In genomic region chr19:55777528-55777927, GRCh38 we compare ENCODE assay signal across 13 cellular contexts. TPM values are rescaled to one million over a fixed set of nuclear protein-coding genes. Genes with fewer than 3 reads are reported as not detected.
DNase-seq lines count a peak whose midpoint lies in the region; ATAC-seq and TF ChIP-seq lines count a peak whose summit lies in the region.
"Had no signal": no experiment of that assay in that cellular context is flagged by ENCODE, and none has a peak within 500 bp of the region (broad histone marks: within the 10 kb centered on the region; RNA-seq: fewer than 3 reads in every experiment).

No MANE protein-coding gene starts in this region.

- peak in 1 of 3 experiments; percentile 14 for TF ChIP-seq CTCF in testis (IDR thresholded peaks at IDR 0.05)

- peak; percentile 21 for DNase-seq in activated naive CD4-positive, alpha-beta T cell treated with anti-CD3 and anti-CD28 coated beads, Interleukin-2, amount 10 ng/mL, durations not matched to agents 7 days and 5 days
- no peak for DNase-seq in activated naive CD4-positive, alpha-beta T cell treated with anti-CD3 and anti-CD28 coated beads, Interleukin-2, amount 50 U/mL, for 16 hours
- peak; percentile 47 for DNase-seq in RPMI8226
- DNase-seq in testis, result peak; percentile 61
- DNase-seq in effector memory CD4-positive, alpha-beta T cell, result no peak
- DNase-seq in cerebellar nuclear complex (lab: John Stamatoyannopoulos, UW), result no peak
- DNase-seq: activated naive CD8-positive, alpha-beta T cell treated with anti-CD3 and anti-CD28 coated beads, Interleukin-2, amount 10 ng/mL, durations not matched to agents 7 days and 5 days; T-helper 17 cell had no signal

- CTCF ChIA-PET in activated naive CD4-positive, alpha-beta T cell treated with anti-CD3 and anti-CD28 coated beads, Interleukin-2, amount 10 ng/mL, durations not matched to agents 7 days and 5 days (lab: Charles Lee), result no interaction called here

- ATAC-seq in GM19324 (IDR thresholded peaks at IDR 0.05; ENCODE audit: low FRiP score, unreplicated experiment), result no peak
- ATAC-seq: stimulated activated memory B cell treated with anti-CD40 and anti-IgM and Interleukin-4, amounts not matched to agents 10 μg/mL and 1 μg/mL and 100 μg/mL, for 72 hours; T-helper 17 cell had no signal

- no peaks in the 10 kb centered on the region for H3K9me3 ChIP-seq in testis
- H3K9me3 ChIP-seq in effector memory CD4-positive, alpha-beta T cell (ENCODE audit: control insufficient read depth, low read length), result no peaks in the 10 kb centered on the region

- H3K4me1 Mint-ChIP-seq in activated naive CD4-positive, alpha-beta T cell treated with anti-CD3 and anti-CD28 coated beads, Interleukin-2, amount 10 ng/mL, durations not matched to agents 7 days and 5 days, result no peaks in the 10 kb centered on the region
- H3K4me1 Mint-ChIP-seq: activated naive CD8-positive, alpha-beta T cell treated with anti-CD3 and anti-CD28 coated beads, Interleukin-2, amount 10 ng/mL, durations not matched to agents 7 days and 5 days; stimulated activated memory B cell treated with anti-CD40 and anti-IgM and Interleukin-4, amounts not matched to agents 10 μg/mL and 1 μg/mL and 100 μg/mL, for 72 hours; T-helper 17 cell had no signal

- TF ChIP-seq POLR2A in testis (IDR thresholded peaks at IDR 0.05), result no peak

- no peak overlapping the region for H3K27ac Mint-ChIP-seq in activated naive CD4-positive, alpha-beta T cell treated with anti-CD3 and anti-CD28 coated beads, Interleukin-2, amount 10 ng/mL, durations not matched to agents 7 days and 5 days
- H3K27ac Mint-ChIP-seq: activated naive CD8-positive, alpha-beta T cell treated with anti-CD3 and anti-CD28 coated beads, Interleukin-2, amount 10 ng/mL, durations not matched to agents 7 days and 5 days; stimulated activated memory B cell treated with anti-CD40 and anti-IgM and Interleukin-4, amounts not matched to agents 10 μg/mL and 1 μg/mL and 100 μg/mL, for 72 hours; T-helper 17 cell had no signal

- H3K27ac ChIP-seq in testis, result no peak overlapping the region
- no peak overlapping the region for H3K27ac ChIP-seq in effector memory CD4-positive, alpha-beta T cell (ENCODE audit: insufficient read depth, low read length, poor library complexity, severe bottlenecking)

- H3K36me3 ChIP-seq in testis (ENCODE audit: low read depth, missing control alignments), result no peaks in the 10 kb centered on the region
- no peaks in the 10 kb centered on the region for H3K36me3 ChIP-seq in effector memory CD4-positive, alpha-beta T cell (ENCODE audit: control insufficient read depth, insufficient read depth, low read length)

- no peaks in the 10 kb centered on the region for H3K9me3 Mint-ChIP-seq in activated naive CD4-positive, alpha-beta T cell treated with anti-CD3 and anti-CD28 coated beads, Interleukin-2, amount 10 ng/mL, durations not matched to agents 7 days and 5 days
- H3K9me3 Mint-ChIP-seq: activated naive CD8-positive, alpha-beta T cell treated with anti-CD3 and anti-CD28 coated beads, Interleukin-2, amount 10 ng/mL, durations not matched to agents 7 days and 5 days had no signal

- no peaks in the 10 kb centered on the region for H3K4me1 ChIP-seq in testis
- H3K4me1 ChIP-seq in effector memory CD4-positive, alpha-beta T cell (ENCODE audit: control insufficient read depth, insufficient read depth, low read length, poor library complexity, severe bottlenecking), result no peaks in the 10 kb centered on the region

- H3K4me3 ChIP-seq in testis, result no peak overlapping the region
- no peak overlapping the region for H3K4me3 ChIP-seq in effector memory CD4-positive, alpha-beta T cell (ENCODE audit: insufficient read depth, low read depth, low read length, poor library complexity, severe bottlenecking)

- H3K36me3 Mint-ChIP-seq in activated naive CD4-positive, alpha-beta T cell treated with anti-CD3 and anti-CD28 coated beads, Interleukin-2, amount 10 ng/mL, durations not matched to agents 7 days and 5 days, result no peaks in the 10 kb centered on the region
- H3K36me3 Mint-ChIP-seq: activated naive CD8-positive, alpha-beta T cell treated with anti-CD3 and anti-CD28 coated beads, Interleukin-2, amount 10 ng/mL, durations not matched to agents 7 days and 5 days; stimulated activated memory B cell treated with anti-CD40 and anti-IgM and Interleukin-4, amounts not matched to agents 10 μg/mL and 1 μg/mL and 100 μg/mL, for 72 hours had no signal

- no peak for TF ChIP-seq EP300 in Ishikawa (IDR thresholded peaks at IDR 0.05; ENCODE audit: borderline replicate concordance)

- H3K27me3 ChIP-seq in testis, result no peaks in the 10 kb centered on the region
- H3K27me3 ChIP-seq in effector memory CD4-positive, alpha-beta T cell (replicated peaks; ENCODE audit: control insufficient read depth, insufficient read depth, low read length, poor library complexity, severe bottlenecking), result no peaks in the 10 kb centered on the region

- H3K27me3 Mint-ChIP-seq in activated naive CD4-positive, alpha-beta T cell treated with anti-CD3 and anti-CD28 coated beads, Interleukin-2, amount 10 ng/mL, durations not matched to agents 7 days and 5 days, result peaks cover 7% of the 10 kb centered on the region
- H3K27me3 Mint-ChIP-seq: activated naive CD8-positive, alpha-beta T cell treated with anti-CD3 and anti-CD28 coated beads, Interleukin-2, amount 10 ng/mL, durations not matched to agents 7 days and 5 days had no signal

- no peak overlapping the region for H3K4me3 Mint-ChIP-seq in activated naive CD4-positive, alpha-beta T cell treated with anti-CD3 and anti-CD28 coated beads, Interleukin-2, amount 10 ng/mL, durations not matched to agents 7 days and 5 days
- H3K4me3 Mint-ChIP-seq: activated naive CD8-positive, alpha-beta T cell treated with anti-CD3 and anti-CD28 coated beads, Interleukin-2, amount 10 ng/mL, durations not matched to agents 7 days and 5 days; stimulated activated memory B cell treated with anti-CD40 and anti-IgM and Interleukin-4, amounts not matched to agents 10 μg/mL and 1 μg/mL and 100 μg/mL, for 72 hours; T-helper 17 cell had no signal

- TF ChIP-seq RAD21 in Ishikawa (IDR thresholded peaks at IDR 0.05; ENCODE audit: low read depth), result peak; percentile 44

- WGBS in testis, 2 donors, result 16 to 19% methylated on average over 6 to 7 of the region's 7 CpGs

- intact Hi-C loops in testis (cut with DNase I; ENCODE audit: low total_unique reads), result no loop called here

TF ChIP-seq in Ishikawa, 13 proteins besides CTCF, POLR2A, EP300 and RAD21:
- TF ChIP-seq TCF12 (IDR thresholded peaks at IDR 0.05; ENCODE audit: low read depth) (no peak), YY1 (IDR thresholded peaks at IDR 0.05; ENCODE audit: low read depth) (no peak), ZBTB7A (IDR thresholded peaks at IDR 0.05; ENCODE audit: low read depth) (no peak), USF1 (IDR thresholded peaks at IDR 0.05) (no peak), MAX (IDR thresholded peaks at IDR 0.05) (no peak), TAF1 (IDR thresholded peaks at IDR 0.05; ENCODE audit: low read depth) (no peak), CREB1 (IDR thresholded peaks at IDR 0.05; ENCODE audit: low read depth) (no peak), REST (IDR thresholded peaks at IDR 0.05; ENCODE audit: low read depth) (no peak), TEAD4 (IDR thresholded peaks at IDR 0.05) (no peak), EGR1 (IDR thresholded peaks at IDR 0.05) (no peak), CEBPB (IDR thresholded peaks at IDR 0.05) (no peak), FOXM1 (IDR thresholded peaks at IDR 0.05; ENCODE audit: borderline replicate concordance, low read depth) (no peak)

RNA-seq across cellular contexts. Expression of gene RFPL4AL1, which starts 8.6 kb away (rescaled TPM):
- not detected for total RNA-seq in testis
- polyA plus RNA-seq in testis (ENCODE audit: insufficient read depth, low read depth, low replicate concordance), result not detected
- total RNA-seq: activated naive CD8-positive, alpha-beta T cell treated with anti-CD3 and anti-CD28 coated beads, Interleukin-2, amount 10 ng/mL, durations not matched to agents 7 days and 5 days; fibroblast of lung; posterior vena cava; T-helper 17 cell had no signal
- polyA plus RNA-seq: fibroblast of lung had no signal

RNA-seq across cellular contexts. Expression of gene RFPL4A, which starts 18.6 kb away (rescaled TPM):
- 1 to 10 TPM in 1 of 2 donors, under 1 TPM in 1; 0.31 to 1.8 TPM for total RNA-seq in testis
- 2.5 TPM for polyA plus RNA-seq in testis (ENCODE audit: insufficient read depth, low read depth, low replicate concordance)
- total RNA-seq: activated naive CD8-positive, alpha-beta T cell treated with anti-CD3 and anti-CD28 coated beads, Interleukin-2, amount 10 ng/mL, durations not matched to agents 7 days and 5 days; fibroblast of lung; posterior vena cava; T-helper 17 cell had no signal
- polyA plus RNA-seq: fibroblast of lung had no signal

RNA-seq across cellular contexts. Expression of gene NLRP9, which starts 39.3 kb away (rescaled TPM):
- total RNA-seq in testis, result under 1 TPM; 0.39 to 0.68 TPM
- 0.11 TPM for polyA plus RNA-seq in testis (ENCODE audit: insufficient read depth, low read depth, low replicate concordance)
- total RNA-seq: activated naive CD8-positive, alpha-beta T cell treated with anti-CD3 and anti-CD28 coated beads, Interleukin-2, amount 10 ng/mL, durations not matched to agents 7 days and 5 days; fibroblast of lung; posterior vena cava; T-helper 17 cell had no signal
- polyA plus RNA-seq: fibroblast of lung had no signal

RNA-seq across cellular contexts. Expression of gene NLRP11, which starts 54.3 kb away (rescaled TPM):
- 1 to 10 TPM; 3.9 to 4.3 TPM for total RNA-seq in testis
- 2.3 TPM for polyA plus RNA-seq in testis (ENCODE audit: insufficient read depth, low read depth, low replicate concordance)
- total RNA-seq: activated naive CD8-positive, alpha-beta T cell treated with anti-CD3 and anti-CD28 coated beads, Interleukin-2, amount 10 ng/mL, durations not matched to agents 7 days and 5 days; posterior vena cava; T-helper 17 cell had no signal
- polyA plus RNA-seq: fibroblast of lung had no signal

RNA-seq across cellular contexts. Expression of gene NLRP4, which starts 58.8 kb away (rescaled TPM):
- 10 to 100 TPM; 15.4 to 17.2 TPM for total RNA-seq in testis
- 18.2 TPM for polyA plus RNA-seq in testis (ENCODE audit: insufficient read depth, low read depth, low replicate concordance)
- total RNA-seq: activated naive CD8-positive, alpha-beta T cell treated with anti-CD3 and anti-CD28 coated beads, Interleukin-2, amount 10 ng/mL, durations not matched to agents 7 days and 5 days; fibroblast of lung; posterior vena cava; T-helper 17 cell had no signal
- polyA plus RNA-seq: fibroblast of lung had no signal

Comparison
In these comparisons a context has a peak if more than half of its experiments do, and no peak if none do; other contexts are left out.
1. DNase-seq: peak in activated naive CD4-positive, alpha-beta T cell treated with anti-CD3 and anti-CD28 coated beads, Interleukin-2, amount 10 ng/mL, durations not matched to agents 7 days and 5 days (single experiment), RPMI8226 (single experiment) and testis (single experiment); none in activated naive CD4-positive, alpha-beta T cell treated with anti-CD3 and anti-CD28 coated beads, Interleukin-2, amount 50 U/mL, for 16 hours (single experiment), effector memory CD4-positive, alpha-beta T cell (0 of 3) and cerebellar nuclear complex (0 of 2).